ENCODE assay signal across 12 cellular contexts in the genomic region with DNA sequence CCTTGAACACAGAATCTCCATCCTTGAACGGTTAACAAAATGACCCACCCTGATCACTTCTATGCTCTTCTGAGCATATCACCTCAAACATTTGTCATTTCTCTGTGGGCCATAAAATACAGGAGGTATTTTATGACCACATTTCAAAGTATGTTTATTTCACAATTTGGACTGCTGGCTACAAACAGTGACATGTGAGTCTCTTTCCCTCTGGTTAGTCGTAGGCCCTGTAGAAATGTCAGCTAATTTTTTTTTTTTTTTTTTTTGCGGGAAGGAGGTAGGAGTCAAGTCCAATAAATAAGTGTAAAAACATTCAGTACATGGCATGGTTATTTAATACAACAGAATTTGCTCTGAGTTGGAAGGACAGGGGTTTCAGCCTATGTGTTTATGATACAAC.
A peak's percentile ranks its signal among the peaks of the same experiment; 100 is the strongest.
DNase-seq lines count a peak whose midpoint lies in the region; TF ChIP-seq lines count a peak whose summit lies in the region.
"Had no signal": no experiment of that assay in that cellular context is flagged by ENCODE, and none has a peak within 500 bp of the region (broad histone marks: within the 10 kb centered on the region; RNA-seq: fewer than 3 reads in every experiment).

No MANE protein-coding gene starts in this region.

- H2AFZ ChIP-seq in OCI-LY7 (ENCODE audit: low read length) (no peak overlapping the region), MM.1S (ENCODE audit: low read length) (no peak overlapping the region)

- H3K4me1 ChIP-seq in OCI-LY7 (ENCODE audit: insufficient read depth, low read length, poor library complexity, severe bottlenecking) (peaks cover 100% of the 10 kb centered on the region), sigmoid colon (peaks cover 0 to 77% (median 66%) of the 10 kb centered on the region in 4 donors), MM.1S (ENCODE audit: low read length) (no peaks in the 10 kb centered on the region)

- no peak overlapping the region for H3K9ac ChIP-seq in MM.1S (ENCODE audit: low read length)

- H3K9me2 ChIP-seq in OCI-LY7 (ENCODE audit: insufficient read depth, low read length) (no peaks in the 10 kb centered on the region), MM.1S (replicated peaks; ENCODE audit: insufficient read depth, low read length) (no peaks in the 10 kb centered on the region)

- no TSS peak for BruUV-seq in OCI-LY7 (replicated peaks; lab: Mats Ljungman, UMichigan)

- H3K4me3 ChIP-seq in OCI-LY7 (ENCODE audit: low read depth, low read length, poor library complexity, severe bottlenecking) (no peak overlapping the region), fibroblast of mammary gland (ENCODE audit: control insufficient read depth, low read depth, low read length) (no peak overlapping the region), sigmoid colon (no peak overlapping the region), MM.1S (ENCODE audit: low read length) (no peak overlapping the region)
- H3K4me3 ChIP-seq: heart right ventricle, SK-N-MC had no signal

- no peak for TF ChIP-seq EP300 in sigmoid colon (IDR thresholded peaks at IDR 0.05)

- H3K36me3 ChIP-seq in OCI-LY7 (ENCODE audit: insufficient read depth, low read length) (peaks cover 8% of the 10 kb centered on the region; the same call in 1 of the 2 replicates), sigmoid colon (no peaks in the 10 kb centered on the region), MM.1S (replicated peaks; ENCODE audit: insufficient read depth, low read length) (no peaks in the 10 kb centered on the region)
- H3K36me3 ChIP-seq: heart right ventricle had no signal

- TF ChIP-seq POLR2A in sigmoid colon (IDR thresholded peaks at IDR 0.05) = no peak

- CTCF ChIA-PET in OCI-LY7 (lab: Charles Lee; ENCODE audit: unreplicated experiment) = interaction anchor here (0.6 to 0.9 kb wide), 3 partner anchors 13 to 57 kb away, joined by 3 read pairs; no protein-coding TSS in a partner anchor

- H4K20me1 ChIP-seq in OCI-LY7 (ENCODE audit: insufficient read depth, low read length) (peaks cover 21% of the 10 kb centered on the region; the same call in 1 of the 2 replicates), MM.1S (ENCODE audit: insufficient read depth, low read length) (no peaks in the 10 kb centered on the region)

- TF ChIP-seq CTCF in OCI-LY7 (conservative IDR thresholded peaks at IDR 0.05; ENCODE audit: low read length) (no peak), fibroblast of mammary gland (conservative IDR thresholded peaks at IDR 0.05; ENCODE audit: control insufficient read depth, insufficient read depth, low read depth, low read length) (no peak), sigmoid colon (IDR thresholded peaks at IDR 0.05) (no peak), MM.1S (IDR thresholded peaks at IDR 0.05; ENCODE audit: low read length) (no peak)

- H3K9me3 ChIP-seq in OCI-LY7 (ENCODE audit: low read length) = no peaks in the 10 kb centered on the region
- no peaks in the 10 kb centered on the region for H3K9me3 ChIP-seq in sigmoid colon
- H3K9me3 ChIP-seq in MM.1S (replicated peaks; ENCODE audit: insufficient read depth, low read length) = no peaks in the 10 kb centered on the region
- H3K9me3 ChIP-seq: heart right ventricle had no signal

- H3K27me3 ChIP-seq in sigmoid colon = no peaks in the 10 kb centered on the region
- H3K27me3 ChIP-seq in MM.1S (replicated peaks; ENCODE audit: insufficient read depth, low read length) = no peaks in the 10 kb centered on the region
- H3K27me3 ChIP-seq: heart right ventricle had no signal

- H3K79me2 ChIP-seq in OCI-LY7 (ENCODE audit: insufficient read depth, low read depth, low read length) (peaks cover 100% of the 10 kb centered on the region), MM.1S (ENCODE audit: low read length) (peaks cover 52% of the 10 kb centered on the region)

- H3F3A ChIP-seq in MM.1S (ENCODE audit: insufficient read depth, low read length) = no peaks in the 10 kb centered on the region

- POLR2A ChIA-PET in OCI-LY7 (lab: Charles Lee) = interaction anchor here (0.8 to 1.2 kb wide), 6 partner anchors 10 to 68 kb away, joined by 3 to 7 read pairs (median 3); no protein-coding TSS in a partner anchor

- intact Hi-C loops in OCI-LY7 (cut with micrococcal nuclease; ENCODE audit: unreplicated experiment) = no loop called here
- intact Hi-C loops in sigmoid colon (cut with DNase I) = loop anchor here (5.0 to 10.0 kb wide), 2 partner anchors 161 to 193 kb away; no protein-coding TSS in a partner anchor

- H3K27ac ChIP-seq in OCI-LY7 (ENCODE audit: low read depth, low read length, poor library complexity, severe bottlenecking) (peak overlapping the region; percentile 42), sigmoid colon (peak overlapping the region in 3 of 4 donors; percentile 28 to 63 (median 58)), MM.1S (ENCODE audit: low read length) (no peak overlapping the region)
- H3K27ac ChIP-seq: SK-N-MC had no signal

- peak overlapping the region; percentile 98; the same call in 1 of the 2 replicates for H3K4me2 ChIP-seq in OCI-LY7 (ENCODE audit: low read length)
- H3K4me2 ChIP-seq in MM.1S (ENCODE audit: low read depth, low read length) = no peak overlapping the region

- WGBS in sigmoid colon, 2 donors = 22 to 57% methylated on average over 3 of the region's 3 CpGs

- peak; percentile 35 for DNase-seq in EH (ENCODE audit: low read depth)
- no peak for DNase-seq in OCI-LY7 (ENCODE audit: low spot score)
- peak; percentile 33 for DNase-seq in fibroblast of mammary gland (ENCODE audit: low read depth)
- DNase-seq in sigmoid colon = no peak
- no peak for DNase-seq in NCI-H69 (lab: John Stamatoyannopoulos, UW)
- no peak for DNase-seq in MM.1S
- DNase-seq in SIG-M5 treated with dmso at 0.1 percent for 504 hours (lab: John Stamatoyannopoulos, UW; ENCODE audit: unreplicated experiment) = no peak
- DNase-seq: GDM1, heart right ventricle, left cardiac atrium, NCI-H1048 had no signal

Comparison
In these comparisons a context has a peak if more than half of its experiments do, and no peak if none do; other contexts are left out.
1. DNase-seq: peak in EH (single experiment) and fibroblast of mammary gland (single experiment); none in OCI-LY7 (single experiment), sigmoid colon (single experiment), NCI-H69 (single experiment), MM.1S (single experiment) and SIG-M5 treated with dmso at 0.1 percent for 504 hours (single experiment).